Comparison of ENCODE assay signal across 8 cellular contexts in genomic region chr1:112618721-112619517, GRCh38. TPM values are rescaled to one million over a fixed set of nuclear protein-coding genes. Genes with fewer than 3 reads are reported as not detected.
A peak's percentile ranks its signal among the peaks of the same experiment; 100 is the strongest.
DNase-seq lines count a peak whose midpoint lies in the region; ATAC-seq and TF ChIP-seq lines count a peak whose summit lies in the region.

Gene ST7L, minus strand, starts transcription at chr1:112619141. Its CDS starts 28 bp downstream, at chr1:112619113.

- H3K27ac Mint-ChIP-seq in WTC11, result peak within 1 kb of the TSS; percentile 99

- DNase-seq in ACHN (peak; percentile 68), NCI-H1930 (lab: John Stamatoyannopoulos, UW) (peak; percentile 38 to 59), WTC11 (ENCODE audit: low spot score) (peak; percentile 72), caudate nucleus (lab: John Stamatoyannopoulos, UW) (peak in 60 of 61 donors; percentile 20 to 87 (median 76)), iPS-NIHi7 (ENCODE audit: extremely low spot score) (peak; percentile 82)

- H3K27ac ChIP-seq in caudate nucleus (ENCODE audit: low read depth, low read length) (peak within 1 kb of the TSS; percentile 97), skin epidermis (peak within 1 kb of the TSS; percentile 90 to 100 (median 99))

- H3K4me3 ChIP-seq in skin epidermis, result peak within 1 kb of the TSS; percentile 74 to 97 (median 90)

- ATAC-seq in GM19023 (IDR thresholded peaks at IDR 0.05; ENCODE audit: unreplicated experiment), result peak; percentile 30
- ATAC-seq in WTC11, result peak; percentile 60
- no peak for ATAC-seq in HG02610 (IDR thresholded peaks at IDR 0.05; ENCODE audit: unreplicated experiment)

- peaks cover 21% of the 10 kb centered on the region for H3K4me1 Mint-ChIP-seq in WTC11

- no peak for TF ChIP-seq CTCF in WTC11 (IDR thresholded peaks at IDR 0.05)

- H3K36me3 Mint-ChIP-seq in WTC11, result peaks cover 14% of the 10 kb centered on the region

- peak within 1 kb of the TSS; percentile 99 for H3K4me3 Mint-ChIP-seq in WTC11

- H3K27me3 Mint-ChIP-seq in WTC11 (ENCODE audit: low read depth), result no peaks in the 10 kb centered on the region

- POLR2A ChIA-PET in WTC11 (lab: Charles Lee), result interaction anchor here (0.9 to 2.2 kb wide), 3 partner anchors 56 to 152 kb away, joined by 3 to 16 read pairs (median 5); partner anchors contain the start of gene MOV10

- in situ Hi-C loops in ACHN (cut with HindIII; ENCODE audit: low pct_ligation_motif_present, low pct_unique_long_range_greater_than_20kb, low sequenced_read_pairs), result no loop called here

- H3K9me3 Mint-ChIP-seq in WTC11, result no peaks in the 10 kb centered on the region

- CTCF ChIA-PET in WTC11 (lab: Charles Lee), result interaction anchor here (1.0 to 2.3 kb wide), 7 partner anchors 55 to 228 kb away, joined by 3 to 10 read pairs (median 3); partner anchors contain the start of genes MOV10 and PPM1J

TF ChIP-seq in WTC11, 78 proteins besides CTCF, POLR2A, EP300 and RAD21 (continues in another document):
- TF ChIP-seq ZNF425 (CRISPR knock-in tag; conservative IDR thresholded peaks at IDR 0.05), result no peak
- peak; percentile 47; the same call in 1 of the 2 replicates for TF ChIP-seq FOXP1 (CRISPR knock-in tag; IDR thresholded peaks at IDR 0.05; ENCODE audit: borderline replicate concordance)
- TF ChIP-seq AFF4 (CRISPR knock-in tag; IDR thresholded peaks at IDR 0.05; ENCODE audit: borderline replicate concordance), result no peak
- TF ChIP-seq E2F1 (CRISPR knock-in tag; IDR thresholded peaks at IDR 0.05), result 0 out of 2 replicates have a peak, but pooled peaks have one; percentile 41
- TF ChIP-seq CBFB (CRISPR knock-in tag; IDR thresholded peaks at IDR 0.05; ENCODE audit: low read depth), result no peak
- TF ChIP-seq NFE2L1 (CRISPR knock-in tag; IDR thresholded peaks at IDR 0.05), result no peak; the same call in 1 of the 2 replicates
- TF ChIP-seq FOXP4 (CRISPR knock-in tag; IDR thresholded peaks at IDR 0.05), result peak; percentile 92
- TF ChIP-seq TCF7 (CRISPR knock-in tag; IDR thresholded peaks at IDR 0.05; ENCODE audit: low read depth), result no peak
- TF ChIP-seq MAX (CRISPR knock-in tag; IDR thresholded peaks at IDR 0.05), result peak; percentile 52; the same call in 1 of the 2 replicates
- 0 out of 2 replicates have a peak, but pooled peaks have one; percentile 27 for TF ChIP-seq IRF2 (CRISPR knock-in tag; IDR thresholded peaks at IDR 0.05; ENCODE audit: borderline replicate concordance, low read depth)
- no peak for TF ChIP-seq GRHL2 (CRISPR knock-in tag; IDR thresholded peaks at IDR 0.05; ENCODE audit: insufficient replicate concordance, severe bottlenecking)
- no peak for TF ChIP-seq STAT6 (CRISPR knock-in tag; conservative IDR thresholded peaks at IDR 0.05; ENCODE audit: low read depth)
- TF ChIP-seq ATF1 (CRISPR knock-in tag; IDR thresholded peaks at IDR 0.05), result no peak
- no peak for TF ChIP-seq ZNF671 (CRISPR knock-in tag; IDR thresholded peaks at IDR 0.05)
- no peak for TF ChIP-seq GTF2I (CRISPR knock-in tag; conservative IDR thresholded peaks at IDR 0.05)

RNA-seq across cellular contexts. Expression of gene ST7L, which starts in this region (rescaled TPM):
- 14.5 to 18.0 TPM (median 14.8 TPM) in 3 replicates for total RNA-seq in WTC11 (2021)
